In genomic region chr20:60816901-60817300, GRCh38 we compare ENCODE assay signal across 36 cellular contexts.
"Had no signal": no experiment of that assay in that cellular context is flagged by ENCODE, and none has a peak within 500 bp of the region (broad histone marks: within the 10 kb centered on the region; RNA-seq: fewer than 3 reads in every experiment).

No MANE protein-coding gene starts in this region.

- H3K4me1 Mint-ChIP-seq: activated B cell treated with CpG ODN at 0.5 μM for 24 hours; activated naive CD8-positive, alpha-beta T cell treated with anti-CD3 and anti-CD28 coated beads for 36 hours; activated T-helper 17 cell treated with anti-CD3 and anti-CD28 coated beads, Interleukin-2, amount 50 U/mL, for 72 hours had no signal

- H3K9me3 ChIP-seq: adrenal gland, body of pancreas, breast epithelium had no signal

- H3K36me3 ChIP-seq: adrenal gland, brain microvascular endothelial cell, breast epithelium had no signal

- H3K4me3 ChIP-seq: adrenal gland, body of pancreas, breast epithelium had no signal

- H3K27me3 Mint-ChIP-seq: activated B cell treated with CpG ODN at 0.5 μM for 24 hours; activated CD8-positive, alpha-beta T cell treated with anti-CD3 and anti-CD28 coated beads for 36 hours had no signal

- ATAC-seq: activated CD8-positive, alpha-beta T cell treated with anti-CD3 and anti-CD28 coated beads for 36 hours; activated naive CD4-positive, alpha-beta T cell treated with anti-CD3 and anti-CD28 coated beads, Interleukin-2, amount 50 U/mL, for 72 hours; activated T-cell treated with anti-CD3 and anti-CD28 coated beads, Interleukin-2, amount 50 U/mL, for 4 hours; activated T-cell treated with anti-CD3 and anti-CD28 coated beads, Interleukin-2, amount 50 U/mL, for 72 hours; activated T-helper 17 cell treated with anti-CD3 and anti-CD28 coated beads, Interleukin-2, amount 50 U/mL, for 72 hours; body of pancreas had no signal

- H3K4me1 ChIP-seq: adrenal gland, body of pancreas, breast epithelium had no signal

- H3K4me3 Mint-ChIP-seq: activated B cell treated with CpG ODN at 0.5 μM for 24 hours; activated CD4-positive, alpha-beta memory T cell treated with anti-CD3 and anti-CD28 coated beads for 36 hours; activated CD4-positive, alpha-beta T cell treated with anti-CD3 and anti-CD28 coated beads, Interleukin-2, amount 10 ng/mL, durations not matched to agents 24 days and 14 days; activated CD8-positive, alpha-beta T cell treated with anti-CD3 and anti-CD28 coated beads for 36 hours; activated naive CD4-positive, alpha-beta T cell treated with anti-CD3 and anti-CD28 coated beads for 36 hours; activated naive CD8-positive, alpha-beta T cell treated with anti-CD3 and anti-CD28 coated beads for 36 hours; activated T-cell treated with anti-CD3 and anti-CD28 coated beads, Interleukin-2, amount 50 U/mL, for 4 hours; activated T-cell treated with anti-CD3 and anti-CD28 coated beads, Interleukin-2, amount 50 U/mL, for 72 hours; activated T-helper 1 cell treated with anti-CD3 and anti-CD28 coated beads, Interleukin-12 subunit alpha, Interleukin-12 subunit beta, Interleukin-2, Interleukin-4 antibody, amounts not matched to agents 30 ng/mL and 10 ng/mL and 1 ng/mL, durations not matched to agents 14 hours and 24 hours and 36 hours; activated T-helper 17 cell treated with anti-CD3 and anti-CD28 coated beads, Interleukin-2, amount 50 U/mL, for 72 hours; T-helper 1 cell treated with Interleukin-12 subunit alpha and Interleukin-12 subunit beta and Interleukin-4 antibody, amounts not matched to agents 30 μg/mL and 1 μg/mL, for 36 hours; T-helper 2 cell treated with Interferon-gamma antibody and Interleukin-4, amounts not matched to agents 5 μg/mL and 100 μg/mL, for 36 hours had no signal

- H3K9me3 Mint-ChIP-seq: activated B cell treated with CpG ODN at 0.5 μM for 24 hours; activated CD4-positive, alpha-beta memory T cell treated with anti-CD3 and anti-CD28 coated beads for 36 hours; activated CD8-positive, alpha-beta T cell treated with anti-CD3 and anti-CD28 coated beads for 36 hours; activated naive CD8-positive, alpha-beta T cell treated with anti-CD3 and anti-CD28 coated beads for 36 hours; activated T-cell treated with anti-CD3 and anti-CD28 coated beads, Interleukin-2, amount 50 U/mL, for 4 hours had no signal

- FAIRE-seq: astrocyte, TTC549 had no signal

- H3K27me3 ChIP-seq: adrenal gland, body of pancreas, brain microvascular endothelial cell, breast epithelium had no signal

- H3K27ac Mint-ChIP-seq: activated B cell treated with CpG ODN at 0.5 μM for 24 hours; activated CD4-positive, alpha-beta memory T cell treated with anti-CD3 and anti-CD28 coated beads for 36 hours; activated CD4-positive, alpha-beta T cell treated with anti-CD3 and anti-CD28 coated beads, Interleukin-2, amount 10 ng/mL, durations not matched to agents 24 days and 14 days; activated CD8-positive, alpha-beta T cell treated with anti-CD3 and anti-CD28 coated beads for 36 hours; activated naive CD4-positive, alpha-beta T cell treated with anti-CD3 and anti-CD28 coated beads for 36 hours; activated naive CD4-positive, alpha-beta T cell treated with anti-CD3 and anti-CD28 coated beads, Interleukin-2, amount 50 U/mL, for 72 hours; activated naive CD8-positive, alpha-beta T cell treated with anti-CD3 and anti-CD28 coated beads for 36 hours; activated T-cell treated with anti-CD3 and anti-CD28 coated beads, Interleukin-2, amount 50 U/mL, for 72 hours; activated T-helper 1 cell treated with anti-CD3 and anti-CD28 coated beads, Interleukin-12 subunit alpha, Interleukin-12 subunit beta, Interleukin-2, Interleukin-4 antibody, amounts not matched to agents 30 ng/mL and 10 ng/mL and 1 ng/mL, durations not matched to agents 14 hours and 24 hours and 36 hours; activated T-helper 17 cell treated with anti-CD3 and anti-CD28 coated beads, Interleukin-2, amount 50 U/mL, for 72 hours; T-helper 1 cell treated with Interleukin-12 subunit alpha and Interleukin-12 subunit beta and Interleukin-4 antibody, amounts not matched to agents 30 μg/mL and 1 μg/mL, for 36 hours; T-helper 2 cell treated with Interferon-gamma antibody and Interleukin-4, amounts not matched to agents 5 μg/mL and 100 μg/mL, for 36 hours had no signal

- H3K36me3 Mint-ChIP-seq: activated CD4-positive, alpha-beta memory T cell treated with anti-CD3 and anti-CD28 coated beads for 36 hours; activated naive CD8-positive, alpha-beta T cell treated with anti-CD3 and anti-CD28 coated beads for 36 hours had no signal

- H3K27ac ChIP-seq: adrenal gland, body of pancreas, brain microvascular endothelial cell, breast epithelium, VCaP had no signal

- DNase-seq: activated B cell treated with CpG ODN at 0.5 μM for 24 hours; activated CD4-positive, alpha-beta memory T cell treated with anti-CD3 and anti-CD28 coated beads for 36 hours; activated CD4-positive, alpha-beta T cell treated with anti-CD3 and anti-CD28 coated beads for 4 hours; activated CD4-positive, alpha-beta T cell treated with anti-CD3 and anti-CD28 coated beads, Interleukin-2, amount 10 ng/mL, durations not matched to agents 24 days and 14 days; activated CD4-positive, alpha-beta T cell treated with anti-CD3 and anti-CD28 coated beads, Interleukin-2, amount 50 U/mL, for 1 hour; activated CD4-positive, alpha-beta T cell treated with anti-CD3 and anti-CD28 coated beads, Interleukin-2, amount 50 U/mL, for 4 hours; activated CD4-positive, CD25-positive, alpha-beta regulatory T cell treated with anti-CD3 and anti-CD28 coated beads, Interleukin-2, amount 50 U/mL, for 72 hours; activated CD8-positive, alpha-beta memory T cell treated with anti-CD3 and anti-CD28 coated beads, Interleukin-2, amount 50 U/mL, for 4 hours; activated CD8-positive, alpha-beta T cell treated with anti-CD3 and anti-CD28 coated beads for 36 hours; activated effector memory CD4-positive, alpha-beta T cell treated with anti-CD3 and anti-CD28 coated beads, Interleukin-2, amount 50 U/mL, for 16 hours; activated gamma-delta T cell treated with Interleukin-2 at 50 U/mL for 16 hours; activated naive CD4-positive, alpha-beta T cell; activated naive CD4-positive, alpha-beta T cell treated with anti-CD3 and anti-CD28 coated beads for 36 hours; activated naive CD4-positive, alpha-beta T cell treated with anti-CD3 and anti-CD28 coated beads, Interleukin-2, amount 50 U/mL, for 16 hours; activated naive CD8-positive, alpha-beta T cell treated with anti-CD3 and anti-CD28 coated beads for 36 hours; activated T-cell treated with anti-CD3 and anti-CD28 coated beads for 4 hours; activated T-cell treated with anti-CD3 and anti-CD28 coated beads, Interleukin-2, amount 50 U/mL, for 1 hour; activated T-cell treated with anti-CD3 and anti-CD28 coated beads, Interleukin-2, amount 50 U/mL, for 4 hours; activated T-cell treated with anti-CD3 and anti-CD28 coated beads, Interleukin-2, amount 50 U/mL, for 72 hours; adrenal gland; amniotic stem cell; aorta; body of pancreas; brain microvascular endothelial cell; central memory CD4-positive, alpha-beta T cell; T-helper 1 cell; T-helper 9 cell had no signal
